In genomic region chr9:133030317-133031129, GRCh38 we compare ENCODE assay signal across 8 cellular contexts. TPM values are rescaled to one million over a fixed set of nuclear protein-coding genes. Genes with fewer than 3 reads are reported as not detected.
DNase-seq lines count a peak whose midpoint lies in the region; ATAC-seq and TF ChIP-seq lines count a peak whose summit lies in the region.

Gene GTF3C5, plus strand, starts transcription at chr9:133030997. Its CDS starts 15 bp downstream, at chr9:133031012.

- H3K27ac Mint-ChIP-seq in IgD-negative memory B cell, result peak within 1 kb of the TSS; percentile 98

- H3K27me3 Mint-ChIP-seq in IgD-negative memory B cell, result peaks cover 3% of the 10 kb centered on the region

- H3K9me3 Mint-ChIP-seq in IgD-negative memory B cell, result no peaks in the 10 kb centered on the region

- no peaks in the 10 kb centered on the region for H3K9me3 ChIP-seq in mononuclear cell (ENCODE audit: low read depth, low read length)

- peaks cover 20 to 39% (median 37%) of the 10 kb centered on the region in 3 donors for H3K4me1 Mint-ChIP-seq in IgD-negative memory B cell

- peaks cover 2% of the 10 kb centered on the region for H3K36me3 Mint-ChIP-seq in IgD-negative memory B cell

- DNase-seq in DMS 273 treated with DMSO at 0.1 percent for 48 hours (lab: John Stamatoyannopoulos, UW), result peak; percentile 98
- DNase-seq in OCI-M2 (lab: John Stamatoyannopoulos, UW; ENCODE audit: unreplicated experiment), result peak; percentile 92
- DNase-seq in activated T-cell treated with anti-CD3 and anti-CD28 coated beads for 4 hours, result peak; percentile 88
- DNase-seq in epithelial cell of esophagus (ENCODE audit: low read depth), result peak; percentile 99
- peak; percentile 76 to 82 for DNase-seq in stimulated activated CD8-positive, alpha-beta memory T cell treated with anti-CD3 and anti-CD28 coated beads, Interleukin-4, amount 100 ng/mL, for 1 hour (ENCODE audit: low read depth in 2 of 2, low spot score in 1 of 2)

- peak; percentile 97 for ATAC-seq in GM21529 (IDR thresholded peaks at IDR 0.05; ENCODE audit: unreplicated experiment)

- no peaks in the 10 kb centered on the region for H3K27me3 ChIP-seq in mononuclear cell (ENCODE audit: insufficient read depth, low read length)

- H3K4me3 ChIP-seq in epithelial cell of esophagus (ENCODE audit: low read length) (peak within 1 kb of the TSS; percentile 99), mononuclear cell (ENCODE audit: low read length) (peak within 1 kb of the TSS; percentile 90)

- no peak for TF ChIP-seq CTCF in epithelial cell of esophagus (IDR thresholded peaks at IDR 0.05; ENCODE audit: insufficient read depth, low read depth, low read length, missing control alignments)

- peak within 1 kb of the TSS; percentile 99 to 100 (median 100) for H3K4me3 Mint-ChIP-seq in IgD-negative memory B cell

- H3K4me1 ChIP-seq in mononuclear cell (ENCODE audit: insufficient read depth, low read length), result peaks cover 38% of the 10 kb centered on the region

RNA-seq across cellular contexts. Expression of gene GTF3C5, which starts in this region (rescaled TPM):
- polyA plus RNA-seq in IgD-negative memory B cell, result 34.5 TPM
- 29.7 TPM for total RNA-seq in mononuclear cell

Comparison
In these comparisons a context has a peak if more than half of its experiments do, and no peak if none do; other contexts are left out.
1. Peak in every context shown above with its lines: DNase-seq, ATAC-seq and H3K4me3 ChIP-seq.